8 cellular contexts compared by ENCODE assay signal in the genomic region with DNA sequence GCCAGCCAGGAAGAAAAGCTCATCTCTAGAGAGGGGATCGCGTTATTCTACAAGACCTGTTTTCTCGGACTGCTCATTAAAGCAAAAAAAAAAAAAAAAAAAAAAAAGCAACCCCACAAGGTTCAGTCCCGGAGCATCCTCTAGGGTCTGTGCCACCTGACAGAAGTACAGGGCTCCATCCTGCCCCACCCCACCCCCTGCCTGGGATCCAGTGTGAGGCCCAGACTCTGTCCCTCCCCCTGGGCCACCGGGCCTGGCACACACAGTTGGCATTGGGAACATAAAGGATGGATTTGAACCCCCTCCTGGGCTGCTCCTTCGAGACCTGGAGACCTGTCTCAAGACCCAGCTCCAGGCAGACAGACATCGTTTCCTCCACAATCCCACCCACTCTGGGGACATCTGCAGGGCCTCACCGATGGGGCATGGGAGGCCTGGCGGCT. TPM values are rescaled to one million over a fixed set of nuclear protein-coding genes. Genes with fewer than 3 reads are reported as not detected.
A peak's percentile ranks its signal among the peaks of the same experiment; 100 is the strongest.
DNase-seq lines count a peak whose midpoint lies in the region; ATAC-seq and TF ChIP-seq lines count a peak whose summit lies in the region.

No MANE protein-coding gene starts in this region.

- intact Hi-C loops in Panc1 (cut with micrococcal nuclease; ENCODE audit: unreplicated experiment) = no loop called here

- peak overlapping the region; percentile 10 for H3K27ac ChIP-seq in Panc1 (ENCODE audit: low read length)

- peaks cover 29 to 35% of the 10 kb centered on the region in 2 donors for H3K4me1 Mint-ChIP-seq in effector memory CD8-positive, alpha-beta T cell (ENCODE audit: low read depth in 2 of 2)
- H3K4me1 Mint-ChIP-seq in neural crest cell = peaks cover 23% of the 10 kb centered on the region

- H3K4me3 ChIP-seq in Panc1 (ENCODE audit: low read depth in 2 of 2, low read length in 2 of 2) = peak overlapping the region; percentile 69 to 81

- DNase-seq in Panc1 (ENCODE audit: low read depth, low spot score) (no peak), neural crest cell (ENCODE audit: low read depth, low spot score) (no peak), DMS114 treated with DMSO at 0.1 percent for 48 hours (lab: John Stamatoyannopoulos, UW; ENCODE audit: unreplicated experiment) (no peak), SIG-M5 treated with dmso at 0.1 percent for 504 hours (lab: John Stamatoyannopoulos, UW; ENCODE audit: unreplicated experiment) (no peak), GM03348 (ENCODE audit: low spot score) (no peak), NCI-H146 (lab: John Stamatoyannopoulos, UW) (no peak)
- no peak for DNase-seq in effector memory CD8-positive, alpha-beta T cell

- no peaks in the 10 kb centered on the region for H3K9me3 ChIP-seq in Panc1 (ENCODE audit: control insufficient read depth, insufficient read depth, low read depth, low read length)

- in situ Hi-C loops in Panc1 (cut with HindIII; ENCODE audit: low pct_unique_long_range_greater_than_20kb, low sequenced_read_pairs) = no loop called here

- H3K4me1 ChIP-seq in Panc1 (ENCODE audit: control insufficient read depth, insufficient read depth, low read length) = peaks cover 31% of the 10 kb centered on the region

- H3K9me3 Mint-ChIP-seq in effector memory CD8-positive, alpha-beta T cell = no peaks in the 10 kb centered on the region
- H3K9me3 Mint-ChIP-seq in neural crest cell = no peaks in the 10 kb centered on the region

- TF ChIP-seq CTCF in Panc1 (IDR thresholded peaks at IDR 0.05) (no peak), neural crest cell (conservative IDR thresholded peaks at IDR 0.05) (no peak)

- H3K36me3 ChIP-seq in Panc1 (ENCODE audit: control insufficient read depth, insufficient read depth, low read length) = no peaks in the 10 kb centered on the region

- no peaks in the 10 kb centered on the region for H3K27me3 Mint-ChIP-seq in effector memory CD8-positive, alpha-beta T cell
- H3K27me3 Mint-ChIP-seq in neural crest cell (ENCODE audit: low read depth) = peaks cover 3% of the 10 kb centered on the region

- peaks cover 49% of the 10 kb centered on the region for H3K36me3 Mint-ChIP-seq in effector memory CD8-positive, alpha-beta T cell (ENCODE audit: insufficient read depth)
- peaks cover 1% of the 10 kb centered on the region for H3K36me3 Mint-ChIP-seq in neural crest cell (ENCODE audit: low read depth)

- H3K27ac Mint-ChIP-seq in effector memory CD8-positive, alpha-beta T cell = peak overlapping the region; percentile 91 to 96
- peak overlapping the region; percentile 93 for H3K27ac Mint-ChIP-seq in neural crest cell (ENCODE audit: unreplicated experiment)

- CTCF ChIA-PET in Panc1 (lab: Charles Lee) = no interaction called here

- no peaks in the 10 kb centered on the region for H3K27me3 ChIP-seq in Panc1 (ENCODE audit: control insufficient read depth, insufficient read depth, low read length)

- peak overlapping the region; percentile 73 to 84 for H3K4me3 Mint-ChIP-seq in effector memory CD8-positive, alpha-beta T cell
- H3K4me3 Mint-ChIP-seq in neural crest cell = peak overlapping the region; percentile 88

- TSS peak; percentile 68 for BruUV-seq in Panc1 (replicated peaks; lab: Mats Ljungman, UMichigan)

- peak; percentile 12 for ATAC-seq in GM21717 (IDR thresholded peaks at IDR 0.05; ENCODE audit: unreplicated experiment)
- no peak; the same call in 1 of the 2 replicates for ATAC-seq in Panc1
- ATAC-seq in effector memory CD8-positive, alpha-beta T cell (replicated peaks) = peak; percentile 1

- POLR2A ChIA-PET in Panc1 (lab: Charles Lee) = no interaction called here

RNA-seq across cellular contexts. Expression of a gene that starts 0.7 kb away (rescaled TPM):
- total RNA-seq in Panc1 (2021; ENCODE audit: unreplicated experiment) = 76.9 TPM
- polyA plus RNA-seq in Panc1 (2012; ENCODE audit: insufficient read length) = 96.0 TPM
- 48.5 and 51.3 TPM in 2 replicates for total RNA-seq in neural crest cell

RNA-seq across cellular contexts. Expression of a gene that starts 30.6 kb away (rescaled TPM):
- total RNA-seq in Panc1 (2021; ENCODE audit: unreplicated experiment) (19.0 TPM), neural crest cell (16.9 and 20.6 TPM in 2 replicates)
- polyA plus RNA-seq in Panc1 (2012; ENCODE audit: insufficient read length) = 21.7 TPM

RNA-seq across cellular contexts. Expression of a gene that starts 30.7 kb away (rescaled TPM):
- total RNA-seq in Panc1 (2021; ENCODE audit: unreplicated experiment) (55.8 TPM), neural crest cell (36.7 and 43.2 TPM in 2 replicates)
- 96.8 TPM for polyA plus RNA-seq in Panc1 (2012; ENCODE audit: insufficient read length)

RNA-seq across cellular contexts. Expression of a gene that starts 37.9 kb away (rescaled TPM):
- total RNA-seq in Panc1 (2021; ENCODE audit: unreplicated experiment) (24.9 TPM), neural crest cell (38.3 and 41.9 TPM in 2 replicates)
- polyA plus RNA-seq in Panc1 (2012; ENCODE audit: insufficient read length) = 26.7 TPM

RNA-seq across cellular contexts. Expression of a gene that starts 44.7 kb away (rescaled TPM):
- total RNA-seq in Panc1 (2021; ENCODE audit: unreplicated experiment) (69.4 TPM), neural crest cell (61.1 and 62.1 TPM in 2 replicates)
- polyA plus RNA-seq in Panc1 (2012; ENCODE audit: insufficient read length) = 81.8 TPM
